ENCODE assay signal across 19 cellular contexts in genomic region chr5:72353046-72353445, GRCh38. TPM values are rescaled to one million over a fixed set of nuclear protein-coding genes. Genes with fewer than 3 reads are reported as not detected.
A peak's percentile ranks its signal among the peaks of the same experiment; 100 is the strongest.
DNase-seq lines count a peak whose midpoint lies in the region; ATAC-seq and TF ChIP-seq lines count a peak whose summit lies in the region.
"Had no signal": no experiment of that assay in that cellular context is flagged by ENCODE, and none has a peak within 500 bp of the region (broad histone marks: within the 10 kb centered on the region; RNA-seq: fewer than 3 reads in every experiment).

No MANE protein-coding gene starts in this region.

- peak overlapping the region; percentile 69 for H3K27ac ChIP-seq in osteoblast (ENCODE audit: low read depth, low read length)
- no peak overlapping the region for H3K27ac ChIP-seq in heart right ventricle
- H3K27ac ChIP-seq: BLaER1, colonic mucosa, ovary, vagina had no signal

- H4K20me1 ChIP-seq in osteoblast (ENCODE audit: insufficient read depth, low read length): no peaks in the 10 kb centered on the region
- H4K20me1 ChIP-seq: BLaER1 had no signal

- H3K9me3 Mint-ChIP-seq in chondrocyte (ENCODE audit: low read depth): no peaks in the 10 kb centered on the region

- TF ChIP-seq CTCF in chondrocyte (IDR thresholded peaks at IDR 0.05): no peak
- TF ChIP-seq CTCF in osteoblast (IDR thresholded peaks at IDR 0.05; ENCODE audit: extremely low read depth, low read depth, low read length): no peak
- TF ChIP-seq CTCF in heart right ventricle (IDR thresholded peaks at IDR 0.05): no peak

- H3K4me1 ChIP-seq in osteoblast (ENCODE audit: insufficient read depth, low read length) (peaks cover 19% of the 10 kb centered on the region), heart right ventricle (peaks cover 0 to 41% (median 0%) of the 10 kb centered on the region in 9 donors)
- H3K4me1 ChIP-seq: colonic mucosa, vagina had no signal

- no peak overlapping the region for H3K4me2 ChIP-seq in osteoblast (ENCODE audit: insufficient read depth, low read length)
- H3K4me2 ChIP-seq: BLaER1 had no signal

- no peaks in the 10 kb centered on the region for H3K27me3 Mint-ChIP-seq in chondrocyte (ENCODE audit: low read depth)

- peak overlapping the region; percentile 68 for H3K27ac Mint-ChIP-seq in chondrocyte (ENCODE audit: unreplicated experiment)

- no peaks in the 10 kb centered on the region for H3K79me2 ChIP-seq in osteoblast (ENCODE audit: insufficient read depth, low read length)

- H3K36me3 Mint-ChIP-seq in chondrocyte (ENCODE audit: low read depth): peaks cover 3% of the 10 kb centered on the region

- no peak overlapping the region for H2AFZ ChIP-seq in osteoblast (ENCODE audit: low read length)

- H3K27me3 ChIP-seq in MG63: no peaks in the 10 kb centered on the region
- no peaks in the 10 kb centered on the region for H3K27me3 ChIP-seq in osteoblast (ENCODE audit: insufficient read depth, low read length)
- no peaks in the 10 kb centered on the region for H3K27me3 ChIP-seq in heart right ventricle
- H3K27me3 ChIP-seq: BLaER1, colonic mucosa, ovary, vagina had no signal

- DNase-seq in AG20443 (ENCODE audit: low spot score) (peak; percentile 48), MG63 (peak; percentile 86), chondrocyte (ENCODE audit: low spot score) (no peak), osteoblast (ENCODE audit: insufficient read length, low spot score, missing footprints) (peak; percentile 85), heart right ventricle (no peak)
- DNase-seq: amygdala; colonic mucosa; NCI-H187 treated with DMSO at 0.1 percent for 48 hours; NCI-H524; ovary; SHP77; stimulated activated CD4-positive, alpha-beta T cell treated with anti-CD3 and anti-CD28 coated beads, Interleukin-4, amount 100 ng/mL, for 24 hours had no signal

- H3K4me1 Mint-ChIP-seq in chondrocyte (ENCODE audit: low read depth): peaks cover 18% of the 10 kb centered on the region

- H3K4me3 ChIP-seq in MG63: no peak overlapping the region
- H3K4me3 ChIP-seq in osteoblast (ENCODE audit: insufficient read depth, low read length): no peak overlapping the region
- H3K4me3 ChIP-seq in heart right ventricle: no peak overlapping the region
- H3K4me3 ChIP-seq: BLaER1, colonic mucosa, ovary, vagina had no signal

- intact Hi-C loops in heart right ventricle (cut with DNase I): loop anchor here in 1 of 10 donors (10.0 kb wide), 1 partner anchor 472 kb away; no protein-coding TSS in a partner anchor

- H3K9me3 ChIP-seq in MG63: no peaks in the 10 kb centered on the region
- no peaks in the 10 kb centered on the region for H3K9me3 ChIP-seq in osteoblast (ENCODE audit: low read depth, low read length)
- H3K9me3 ChIP-seq in heart right ventricle: no peaks in the 10 kb centered on the region
- H3K9me3 ChIP-seq: colonic mucosa, ovary, vagina had no signal

- H3K36me3 ChIP-seq in MG63 (peaks cover 2% of the 10 kb centered on the region), osteoblast (ENCODE audit: insufficient read depth, low read length) (peaks cover 2% of the 10 kb centered on the region), heart right ventricle (peaks cover 0 to 11% (median 2%) of the 10 kb centered on the region in 9 donors)
- H3K36me3 ChIP-seq: colonic mucosa, ovary, vagina had no signal

- H3K4me3 Mint-ChIP-seq in chondrocyte (ENCODE audit: unreplicated experiment): no peak overlapping the region

- ATAC-seq in GM18498 (IDR thresholded peaks at IDR 0.05; ENCODE audit: unreplicated experiment) (no peak), HG03039 (IDR thresholded peaks at IDR 0.05; ENCODE audit: unreplicated experiment) (no peak), heart right ventricle (no peak), GM19397 (IDR thresholded peaks at IDR 0.05; ENCODE audit: unreplicated experiment) (no peak)
- ATAC-seq: activated CD4-positive, CD25-positive, alpha-beta regulatory T cell treated with anti-CD3 and anti-CD28 coated beads, Interleukin-2, amount 50 U/mL, for 24 hours; sciatic nerve had no signal

RNA-seq across cellular contexts. Expression of gene PTCD2, which starts 32.9 kb away (rescaled TPM):
- 16.4 and 27.6 TPM in 2 replicates for total RNA-seq in MG63 (2014; rRNA removed; shearing (Covaris generic); ENCODE audit: low replicate concordance)
- total RNA-seq in chondrocyte (8.5 to 14.5 TPM (median 8.8 TPM) in 3 replicates), osteoblast (8.3 and 9.4 TPM in 2 replicates), heart right ventricle (10 to 100 TPM; 11.3 to 28.9 (median 22.5) TPM)
- polyA plus RNA-seq in heart right ventricle: 1 to 10 TPM; 1.8 to 4.4 TPM

RNA-seq across cellular contexts. Expression of gene MRPS27, which starts 33.0 kb away (rescaled TPM):
- 102 and 121 TPM in 2 replicates for total RNA-seq in MG63 (2014; rRNA removed; shearing (Covaris generic); ENCODE audit: low replicate concordance)
- 26.0 to 38.0 TPM (median 33.3 TPM) in 3 replicates for total RNA-seq in chondrocyte
- 98.1 and 106 TPM in 2 replicates for total RNA-seq in osteoblast
- 10 to 100 TPM; 55.7 to 91.8 (median 79.2) TPM for total RNA-seq in heart right ventricle
- polyA plus RNA-seq in heart right ventricle: 10 to 100 TPM; 20.8 to 42.9 TPM

Comparison
In these comparisons a context has a peak if more than half of its experiments do, and no peak if none do; other contexts are left out.
1. DNase-seq: peak in AG20443 (single experiment), MG63 (single experiment) and osteoblast (single experiment); none in chondrocyte (single experiment) and heart right ventricle (0 of 2).